ENCODE assay signal across 35 cellular contexts in genomic region chr14:34970665-34971064, GRCh38.
"Had no signal": no experiment of that assay in that cellular context is flagged by ENCODE, and none has a peak within 500 bp of the region (broad histone marks: within the 10 kb centered on the region; RNA-seq: fewer than 3 reads in every experiment).

No MANE protein-coding gene starts in this region.

- DNase-seq: MG63, MM.1S, MV-4-11, NCI-H1048, NCI-H1092, NCI-H1092 treated with DMSO at 0.1 percent for 48 hours, NCI-H1105, NCI-H1105 treated with DMSO at 0.1 percent for 48 hours, NCI-H1417, NCI-H1417 treated with DMSO at 0.1 percent for 48 hours, NCI-H1436, NCI-H1436 treated with DMSO at 0.1 percent for 48 hours, NCI-H146, NCI-H1694, NCI-H1694 treated with DMSO at 0.1 percent for 48 hours, NCI-H187, NCI-H187 treated with DMSO at 0.1 percent for 48 hours, NCI-H1930, NCI-H2029, NCI-H2029 treated with DMSO at 0.1 percent for 48 hours, NCI-H2081, NCI-H2081 treated with DMSO at 0.1 percent for 48 hours, NCI-H2107, NCI-H2171, NCI-H2171 treated with DMSO at 0.1 percent for 48 hours, NCI-H2227 treated with DMSO at 0.1 percent for 48 hours, NCI-H226, NCI-H345, NCI-H446, NCI-H446 treated with DMSO at 0.1 percent for 48 hours, NCI-H510A, NCI-H510A treated with DMSO at 0.1 percent for 48 hours, NCI-H524, NCI-H524 treated with DMSO at 0.1 percent for 48 hours, NCI-H526 had no signal

- H3K9me3 ChIP-seq: MG63 had no signal

- H3K27me3 ChIP-seq: MG63 had no signal

- H3K36me3 ChIP-seq: MG63 had no signal

- H3K4me3 ChIP-seq: MG63 had no signal
